In the genomic region with DNA sequence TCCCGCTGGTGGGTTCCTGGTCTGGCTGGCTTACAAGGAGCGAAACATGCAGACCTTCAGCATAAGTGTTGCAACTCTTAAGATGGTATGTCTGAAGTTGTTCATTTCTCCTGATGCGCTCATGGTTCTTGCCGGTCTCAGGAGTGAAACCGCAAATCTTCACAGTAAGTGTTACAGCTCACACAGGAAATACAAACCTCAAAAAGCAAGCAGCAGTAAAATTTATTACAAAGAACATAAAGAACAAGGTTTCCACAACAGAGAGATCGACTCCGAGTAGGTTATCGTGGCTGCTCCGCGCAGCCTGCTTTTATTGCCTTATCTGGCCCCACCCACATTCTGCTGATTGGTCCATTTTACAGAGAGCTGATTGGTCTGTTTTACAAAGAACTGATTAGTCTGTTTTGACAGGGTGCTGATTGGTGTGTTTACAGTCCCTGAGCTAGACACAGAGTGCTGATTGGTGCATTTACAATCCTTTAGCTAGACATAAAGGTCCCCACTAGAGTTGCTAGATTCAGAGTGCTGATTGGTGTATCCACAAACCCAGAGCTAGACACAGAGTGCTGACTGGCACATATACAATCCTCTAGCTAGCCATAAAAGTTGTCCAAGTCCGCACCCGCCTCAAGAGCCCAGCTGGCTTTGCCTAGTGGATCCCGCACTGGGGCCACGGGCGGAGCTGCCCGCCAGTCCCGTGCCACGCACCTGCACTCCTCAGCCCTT, we compare ENCODE assay signal across 8 cellular contexts. TPM values are rescaled to one million over a fixed set of nuclear protein-coding genes. Genes with fewer than 3 reads are reported as not detected.
A peak's percentile ranks its signal among the peaks of the same experiment; 100 is the strongest.
DNase-seq lines count a peak whose midpoint lies in the region; ATAC-seq and TF ChIP-seq lines count a peak whose summit lies in the region.

No MANE protein-coding gene starts in this region.

- H3K4me3 Mint-ChIP-seq in IgD-negative memory B cell: peak overlapping the region; percentile 1 to 43 (median 4)
- peak overlapping the region; percentile 63 for H3K4me3 Mint-ChIP-seq in activated naive CD8-positive, alpha-beta T cell treated with anti-CD3 and anti-CD28 coated beads for 36 hours

- peaks cover 7 to 18% (median 16%) of the 10 kb centered on the region in 3 donors for H3K4me1 Mint-ChIP-seq in IgD-negative memory B cell
- H3K4me1 Mint-ChIP-seq in activated naive CD8-positive, alpha-beta T cell treated with anti-CD3 and anti-CD28 coated beads for 36 hours: peaks cover 30% of the 10 kb centered on the region

- no peak for ATAC-seq in HG03025 (IDR thresholded peaks at IDR 0.05; ENCODE audit: low FRiP score, unreplicated experiment)

- H3K27me3 ChIP-seq in WERI-Rb-1 (ENCODE audit: insufficient read depth, low read depth, severe bottlenecking): no peaks in the 10 kb centered on the region

- H3K27me3 Mint-ChIP-seq in IgD-negative memory B cell: peaks cover 35% of the 10 kb centered on the region
- H3K27me3 Mint-ChIP-seq in activated naive CD8-positive, alpha-beta T cell treated with anti-CD3 and anti-CD28 coated beads for 36 hours: peaks cover 6% of the 10 kb centered on the region

- peaks cover 9% of the 10 kb centered on the region for H3K9me3 ChIP-seq in WERI-Rb-1 (ENCODE audit: severe bottlenecking)

- peak overlapping the region in 1 of 3 donors; percentile 4 for H3K27ac Mint-ChIP-seq in IgD-negative memory B cell
- H3K27ac Mint-ChIP-seq in activated naive CD8-positive, alpha-beta T cell treated with anti-CD3 and anti-CD28 coated beads for 36 hours: peak overlapping the region; percentile 77

- DNase-seq in WERI-Rb-1: peak; percentile 43
- peak; percentile 74 for DNase-seq in activated naive CD8-positive, alpha-beta T cell treated with anti-CD3 and anti-CD28 coated beads for 36 hours
- peak in 2 of 3 donors; percentile 60 to 72 for DNase-seq in stimulated activated CD4-positive, alpha-beta T cell treated with anti-CD3 and anti-CD28 coated beads, TNF-alpha, amount 100 ng/mL, for 48 hours (ENCODE audit: low read depth in 3 of 3)
- no peak for DNase-seq in glomerular visceral epithelial cell (ENCODE audit: extremely low spot score)
- no peak for DNase-seq in NCI-H2107 (lab: John Stamatoyannopoulos, UW)
- no peak for DNase-seq in RKO (ENCODE audit: low spot score)

- peak overlapping the region; percentile 47 for H3K4me3 ChIP-seq in WERI-Rb-1 (ENCODE audit: low read depth, low read length)

- peaks cover 0 to 8% (median 2%) of the 10 kb centered on the region in 3 donors for H3K9me3 Mint-ChIP-seq in IgD-negative memory B cell
- peaks cover 7% of the 10 kb centered on the region for H3K9me3 Mint-ChIP-seq in activated naive CD8-positive, alpha-beta T cell treated with anti-CD3 and anti-CD28 coated beads for 36 hours

- H3K36me3 Mint-ChIP-seq in IgD-negative memory B cell: no peaks in the 10 kb centered on the region
- H3K36me3 Mint-ChIP-seq in activated naive CD8-positive, alpha-beta T cell treated with anti-CD3 and anti-CD28 coated beads for 36 hours: peaks cover 3% of the 10 kb centered on the region

- peak overlapping the region; percentile 32 for H3K27ac ChIP-seq in WERI-Rb-1

- TF ChIP-seq CTCF in WERI-Rb-1 (IDR thresholded peaks at IDR 0.05; ENCODE audit: low read depth, low read length): no peak

- no peaks in the 10 kb centered on the region for H3K36me3 ChIP-seq in WERI-Rb-1

RNA-seq across cellular contexts. Expression of gene TRIM27, which starts 39.2 kb away (rescaled TPM):
- polyA plus RNA-seq in IgD-negative memory B cell: 60.1 TPM
- total RNA-seq in activated naive CD8-positive, alpha-beta T cell treated with anti-CD3 and anti-CD28 coated beads for 36 hours: 10 to 100 TPM; 51.5 to 52.3 TPM

Comparison
In these comparisons a context has a peak if more than half of its experiments do, and no peak if none do; other contexts are left out.
1. DNase-seq: peak in WERI-Rb-1 (single experiment), activated naive CD8-positive, alpha-beta T cell treated with anti-CD3 and anti-CD28 coated beads for 36 hours (single experiment) and stimulated activated CD4-positive, alpha-beta T cell treated with anti-CD3 and anti-CD28 coated beads, TNF-alpha, amount 100 ng/mL, for 48 hours (2 of 3); none in glomerular visceral epithelial cell (single experiment), NCI-H2107 (single experiment) and RKO (single experiment).